ENCODE assay signal across 8 cellular contexts in the genomic region with DNA sequence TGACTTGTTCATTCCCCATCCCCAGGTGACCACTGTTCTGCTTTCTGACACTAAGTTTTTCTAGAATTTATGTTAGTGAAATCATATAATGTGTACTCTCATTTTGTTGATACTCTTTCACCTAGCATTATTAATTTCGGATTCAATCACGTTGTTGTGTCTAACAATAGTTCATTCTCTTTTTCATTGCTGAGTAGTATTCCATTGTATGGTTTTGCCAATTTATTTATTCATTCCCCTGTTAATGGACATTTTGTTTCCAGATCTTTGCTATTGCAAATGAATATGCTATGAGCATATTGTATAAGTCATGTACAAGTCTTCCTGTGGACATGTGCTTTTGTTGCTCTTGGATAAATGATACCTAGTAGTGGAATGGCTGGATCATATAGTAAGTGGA.
"Had no signal": no experiment of that assay in that cellular context is flagged by ENCODE, and none has a peak within 500 bp of the region (broad histone marks: within the 10 kb centered on the region; RNA-seq: fewer than 3 reads in every experiment).

No MANE protein-coding gene starts in this region.

- ATAC-seq: GM12878 had no signal

- FAIRE-seq: G401.6, GM12878, GM12891, GM12892, GM18507, GM19239 had no signal

- H3K4me3 ChIP-seq: GM12878 had no signal

- DNase-seq: GDM1, GF-D8 had no signal
